In genomic region chr12:92551853-92552397, GRCh38 we compare ENCODE assay signal across 9 cellular contexts.
A peak's percentile ranks its signal among the peaks of the same experiment; 100 is the strongest.
DNase-seq lines count a peak whose midpoint lies in the region; ATAC-seq and TF ChIP-seq lines count a peak whose summit lies in the region.
"Had no signal": no experiment of that assay in that cellular context is flagged by ENCODE, and none has a peak within 500 bp of the region (broad histone marks: within the 10 kb centered on the region; RNA-seq: fewer than 3 reads in every experiment).

No MANE protein-coding gene starts in this region.

- BruUV-seq in PC-9 (replicated peaks; lab: Mats Ljungman, UMichigan) = no TSS peak

- no peaks in the 10 kb centered on the region for H3K27me3 ChIP-seq in PC-9 (ENCODE audit: insufficient read depth, low read depth)
- H3K27me3 ChIP-seq: BLaER1 had no signal

- H3K36me3 Mint-ChIP-seq in activated CD4-positive, alpha-beta T cell treated with anti-CD3 and anti-CD28 coated beads, Interleukin-2, amount 10 ng/mL, durations not matched to agents 7 days and 5 days (ENCODE audit: low read depth) = peaks cover 18% of the 10 kb centered on the region

- peaks cover 11% of the 10 kb centered on the region for H3K9me3 Mint-ChIP-seq in activated CD4-positive, alpha-beta T cell treated with anti-CD3 and anti-CD28 coated beads, Interleukin-2, amount 10 ng/mL, durations not matched to agents 7 days and 5 days

- no peaks in the 10 kb centered on the region for H4K20me1 ChIP-seq in PC-9 (ENCODE audit: insufficient read depth)
- H4K20me1 ChIP-seq: BLaER1 had no signal

- no peak overlapping the region for H2AFZ ChIP-seq in PC-9

- peaks cover 26% of the 10 kb centered on the region for H3K4me1 Mint-ChIP-seq in activated CD4-positive, alpha-beta T cell treated with anti-CD3 and anti-CD28 coated beads, Interleukin-2, amount 10 ng/mL, durations not matched to agents 7 days and 5 days

- no peaks in the 10 kb centered on the region for H3K9me2 ChIP-seq in PC-9 (ENCODE audit: insufficient read depth)

- H3K27ac ChIP-seq in PC-9 = peak overlapping the region; percentile 73
- H3K27ac ChIP-seq: BLaER1 had no signal

- POLR2A ChIA-PET in activated CD4-positive, alpha-beta T cell treated with anti-CD3 and anti-CD28 coated beads, Interleukin-2, amount 10 ng/mL, durations not matched to agents 7 days and 5 days (lab: Charles Lee) = no interaction called here
- POLR2A ChIA-PET in PC-9 (lab: Charles Lee; ENCODE audit: unreplicated experiment) = interaction anchor here (0.5 to 1.0 kb wide), 2 partner anchors 120 to 406 kb away, joined by 4 to 14 read pairs; partner anchors contain the start of gene BTG1

- no peaks in the 10 kb centered on the region for H3K79me2 ChIP-seq in PC-9 (ENCODE audit: low read depth)

- no peak overlapping the region for H3K27ac Mint-ChIP-seq in activated CD4-positive, alpha-beta T cell treated with anti-CD3 and anti-CD28 coated beads, Interleukin-2, amount 10 ng/mL, durations not matched to agents 7 days and 5 days

- no peak overlapping the region for H3K4me3 Mint-ChIP-seq in activated CD4-positive, alpha-beta T cell treated with anti-CD3 and anti-CD28 coated beads, Interleukin-2, amount 10 ng/mL, durations not matched to agents 7 days and 5 days

- H3K9me3 ChIP-seq in PC-9 (ENCODE audit: insufficient read depth, low read depth) = no peaks in the 10 kb centered on the region
- H3K9me3 ChIP-seq: BLaER1 had no signal

- no peaks in the 10 kb centered on the region for H3K27me3 Mint-ChIP-seq in activated CD4-positive, alpha-beta T cell treated with anti-CD3 and anti-CD28 coated beads, Interleukin-2, amount 10 ng/mL, durations not matched to agents 7 days and 5 days

- H3F3A ChIP-seq in PC-9 (ENCODE audit: insufficient read depth, low read depth) = peaks cover 17% of the 10 kb centered on the region

- H3K4me2 ChIP-seq in PC-9 = peak overlapping the region; percentile 47
- H3K4me2 ChIP-seq: BLaER1 had no signal

- H3K4me1 ChIP-seq in PC-9 (replicated peaks; ENCODE audit: insufficient read depth) = peaks cover 19% of the 10 kb centered on the region

- peak; percentile 67 for ATAC-seq in HG02642 (IDR thresholded peaks at IDR 0.05; ENCODE audit: poor library complexity, unreplicated experiment)

- H3K4me3 ChIP-seq in PC-9 = no peak overlapping the region
- H3K4me3 ChIP-seq: BLaER1 had no signal

- no peaks in the 10 kb centered on the region for H3K36me3 ChIP-seq in PC-9 (ENCODE audit: low read depth)
- H3K36me3 ChIP-seq: BLaER1 had no signal

- intact Hi-C loops in PC-9 (cut with micrococcal nuclease; ENCODE audit: unreplicated experiment) = loop anchor here (5.0 kb wide), 1 partner anchor 405 kb away; the partner anchor contains the start of gene BTG1

- no peak for TF ChIP-seq CTCF in PC-9 (conservative IDR thresholded peaks at IDR 0.05)

- peak; percentile 59 to 73 for DNase-seq in activated CD4-positive, alpha-beta T cell treated with anti-CD3 and anti-CD28 coated beads, Interleukin-2, amount 50 U/mL, for 48 hours
- DNase-seq in activated CD4-positive, alpha-beta T cell treated with anti-CD3 and anti-CD28 coated beads, Interleukin-2, amount 10 ng/mL, durations not matched to agents 7 days and 5 days = no peak
- DNase-seq in PC-9 (peak; percentile 55 to 75), kidney tubule cell (ENCODE audit: low spot score) (peak; percentile 99), activated gamma-delta T cell treated with Interleukin-2 at 50 U/mL for 16 hours (no peak), 8988T (no peak), NCI-H146 (lab: John Stamatoyannopoulos, UW) (no peak)

- CTCF ChIA-PET in activated CD4-positive, alpha-beta T cell treated with anti-CD3 and anti-CD28 coated beads, Interleukin-2, amount 10 ng/mL, durations not matched to agents 7 days and 5 days (lab: Charles Lee) = no interaction called here
- CTCF ChIA-PET in PC-9 (lab: Charles Lee) = no interaction called here

Comparison
In these comparisons a context has a peak if more than half of its experiments do, and no peak if none do; other contexts are left out.
1. DNase-seq: peak in activated CD4-positive, alpha-beta T cell treated with anti-CD3 and anti-CD28 coated beads, Interleukin-2, amount 50 U/mL, for 48 hours (2 of 2), PC-9 (2 of 2) and kidney tubule cell (single experiment); none in activated CD4-positive, alpha-beta T cell treated with anti-CD3 and anti-CD28 coated beads, Interleukin-2, amount 10 ng/mL, durations not matched to agents 7 days and 5 days (single experiment), activated gamma-delta T cell treated with Interleukin-2 at 50 U/mL for 16 hours (single experiment), 8988T (single experiment) and NCI-H146 (single experiment).